Comparison of ENCODE assay signal across 1 cellular context in genomic region chr10:110414563-110415309, GRCh38.
TF ChIP-seq lines count a peak whose summit lies in the region.

No MANE protein-coding gene starts in this region.

TF ChIP-seq in GM12878, 131 proteins besides CTCF, POLR2A, EP300 and RAD21 (continued from another document and continues in another):
- no peak for TF ChIP-seq PRDM15 (CRISPR knock-in tag; IDR thresholded peaks at IDR 0.05)
- peak; percentile 46; the same call in 1 of the 2 replicates for TF ChIP-seq NKRF (conservative IDR thresholded peaks at IDR 0.05)
- TF ChIP-seq FOXM1 (IDR thresholded peaks at IDR 0.05; ENCODE audit: low read depth, low read length), result peak; percentile 97
- no peak for TF ChIP-seq CEBPZ (IDR thresholded peaks at IDR 0.05; ENCODE audit: low read depth, low read length)
- no peak for TF ChIP-seq ESRRA (IDR thresholded peaks at IDR 0.05; ENCODE audit: low read length)
- peak; percentile 28; the same call in 1 of the 2 replicates for TF ChIP-seq REST (IDR thresholded peaks at IDR 0.05; ENCODE audit: low read depth, low read length)
- TF ChIP-seq HDGF (IDR thresholded peaks at IDR 0.05), result peak; percentile 8; the same call in 1 of the 2 replicates
- no peak for TF ChIP-seq PAX8 (IDR thresholded peaks at IDR 0.05)
- TF ChIP-seq ZNF274 (IDR thresholded peaks at IDR 0.05; ENCODE audit: insufficient read depth, insufficient read length), result no peak
- TF ChIP-seq ZNF24 (IDR thresholded peaks at IDR 0.05), result 0 out of 2 replicates have a peak, but pooled peaks have one; percentile 21
- peak; percentile 96 for TF ChIP-seq ATF2 (IDR thresholded peaks at IDR 0.05; ENCODE audit: low read length)
- TF ChIP-seq YY1 (IDR thresholded peaks at IDR 0.05; ENCODE audit: low read depth, low read length), result peak; percentile 63; the same call in 1 of the 2 replicates
- TF ChIP-seq SUPT20H (IDR thresholded peaks at IDR 0.05; ENCODE audit: borderline replicate concordance, control insufficient read depth, low read depth, low read length), result no peak
- peak; percentile 96 for TF ChIP-seq MLLT1 (IDR thresholded peaks at IDR 0.05)
- TF ChIP-seq GATAD2B (conservative IDR thresholded peaks at IDR 0.05; ENCODE audit: low read depth), result peak; percentile 98
- no peak for TF ChIP-seq SMAD5 (IDR thresholded peaks at IDR 0.05; ENCODE audit: low read depth)
- TF ChIP-seq MEF2B (IDR thresholded peaks at IDR 0.05; ENCODE audit: partially characterized antibody, poor library complexity, severe bottlenecking), result peak; percentile 98
- no peak for TF ChIP-seq SIN3A (IDR thresholded peaks at IDR 0.05; ENCODE audit: low read depth, low read length)
- peak; percentile 95 for TF ChIP-seq PAX5 (IDR thresholded peaks at IDR 0.05; ENCODE audit: borderline replicate concordance, low read depth, low read length)
- no peak for TF ChIP-seq FOS (IDR thresholded peaks at IDR 0.05; ENCODE audit: borderline replicate concordance, extremely low read depth, insufficient read length)
- TF ChIP-seq KLF5 (IDR thresholded peaks at IDR 0.05; ENCODE audit: partially characterized antibody), result peak; percentile 92
- TF ChIP-seq ZNF622 (IDR thresholded peaks at IDR 0.05), result no peak
- peak; percentile 96 for TF ChIP-seq SKIL (IDR thresholded peaks at IDR 0.05; ENCODE audit: low read depth, poor library complexity, severe bottlenecking)
- peak; percentile 98 for TF ChIP-seq MEF2A (IDR thresholded peaks at IDR 0.05; ENCODE audit: insufficient read depth, low read depth, low read length)
- peak; percentile 96 for TF ChIP-seq BCL11A (IDR thresholded peaks at IDR 0.05; ENCODE audit: low read depth, low read length)
- TF ChIP-seq RUNX3 (IDR thresholded peaks at IDR 0.05; ENCODE audit: low read length), result peak; percentile 99
- no peak for TF ChIP-seq BCLAF1 (IDR thresholded peaks at IDR 0.05)
- TF ChIP-seq E2F8 (IDR thresholded peaks at IDR 0.05; ENCODE audit: low read depth, partially characterized antibody), result no peak
- no peak for TF ChIP-seq STAT1 (conservative IDR thresholded peaks at IDR 0.05)
- TF ChIP-seq IKZF2 (IDR thresholded peaks at IDR 0.05), result peak; percentile 99
- TF ChIP-seq NR2F1 (conservative IDR thresholded peaks at IDR 0.05), result peak; percentile 95
- peak; percentile 99 for TF ChIP-seq EED (IDR thresholded peaks at IDR 0.05; ENCODE audit: low read depth)
